In genomic region chr20:53914861-53915458, GRCh38 we compare ENCODE assay signal across 8 cellular contexts.
DNase-seq lines count a peak whose midpoint lies in the region; ATAC-seq and TF ChIP-seq lines count a peak whose summit lies in the region.

No MANE protein-coding gene starts in this region.

- WGBS in ectodermal cell, 2 experiments = 24 to 37% methylated on average over 7 to 8 of the region's 8 CpGs

- CTCF ChIA-PET in CD4-positive, alpha-beta T cell (lab: Charles Lee) = interaction anchor here (0.6 to 2.5 kb wide), 30 partner anchors 10 to 338 kb away, joined by 3 to 15 read pairs (median 4); no protein-coding TSS in a partner anchor
- CTCF ChIA-PET in naive thymus-derived CD4-positive, alpha-beta T cell (lab: Charles Lee) = interaction anchor here (0.6 to 4.8 kb wide), 26 partner anchors 13 to 886 kb away, joined by 3 to 54 read pairs (median 6); no protein-coding TSS in a partner anchor

- POLR2A ChIA-PET in CD4-positive, alpha-beta T cell (lab: Charles Lee) = interaction anchor here (0.7 to 3.7 kb wide), 16 partner anchors 15 to 335 kb away, joined by 3 to 24 read pairs (median 7); partner anchors contain the start of gene ZNF217
- POLR2A ChIA-PET in naive thymus-derived CD4-positive, alpha-beta T cell (lab: Charles Lee) = interaction anchor here (0.7 to 2.9 kb wide), 10 partner anchors 11 to 335 kb away, joined by 3 to 23 read pairs (median 6); no protein-coding TSS in a partner anchor

- peak overlapping the region; percentile 54 for H3K27ac ChIP-seq in CD4-positive, alpha-beta T cell (ENCODE audit: low read depth, low read length)
- H3K27ac ChIP-seq in ectodermal cell (ENCODE audit: insufficient read depth, low read depth, low read length, poor library complexity, severe bottlenecking) = no peak overlapping the region
- H3K27ac ChIP-seq in naive thymus-derived CD4-positive, alpha-beta T cell (ENCODE audit: low read depth, low read length) = peak overlapping the region; percentile 70

- H3K4me1 ChIP-seq in ectodermal cell (ENCODE audit: control insufficient read depth, insufficient read depth, low read length) = peaks cover 19% of the 10 kb centered on the region
- peaks cover 5 to 7% of the 10 kb centered on the region in 2 donors for H3K4me1 ChIP-seq in naive thymus-derived CD4-positive, alpha-beta T cell (ENCODE audit: control insufficient read depth in 2 of 2, insufficient read depth in 2 of 2, low read length in 2 of 2)

- DNase-seq in CD4-positive, alpha-beta T cell = no peak
- DNase-seq in NB4 (ENCODE audit: low read depth) (peak; percentile 59), CD1c-positive myeloid dendritic cell (ENCODE audit: extremely low spot score) (no peak), AG08396 (ENCODE audit: low spot score) (no peak), T-helper 9 cell (no peak)
- no peak for DNase-seq in naive thymus-derived CD4-positive, alpha-beta T cell

- no peaks in the 10 kb centered on the region for H3K27me3 Mint-ChIP-seq in CD4-positive, alpha-beta T cell
- no peaks in the 10 kb centered on the region for H3K27me3 Mint-ChIP-seq in naive thymus-derived CD4-positive, alpha-beta T cell

- no peaks in the 10 kb centered on the region for H3K36me3 Mint-ChIP-seq in CD4-positive, alpha-beta T cell (ENCODE audit: low read depth)
- H3K36me3 Mint-ChIP-seq in naive thymus-derived CD4-positive, alpha-beta T cell = peaks cover 0 to 5% (median 0%) of the 10 kb centered on the region in 5 donors

- no peaks in the 10 kb centered on the region for H3K27me3 ChIP-seq in CD4-positive, alpha-beta T cell (ENCODE audit: control insufficient read depth, insufficient read depth, low read length)
- H3K27me3 ChIP-seq in ectodermal cell (ENCODE audit: control insufficient read depth, insufficient read depth, low read length, poor library complexity, severe bottlenecking) = no peaks in the 10 kb centered on the region
- no peaks in the 10 kb centered on the region for H3K27me3 ChIP-seq in naive thymus-derived CD4-positive, alpha-beta T cell (ENCODE audit: control insufficient read depth in 2 of 2, insufficient read depth in 2 of 2, low read length in 2 of 2)

- peak overlapping the region; percentile 66 for H3K4me3 ChIP-seq in NB4 (ENCODE audit: low read depth, low read length)
- H3K4me3 ChIP-seq in ectodermal cell (ENCODE audit: insufficient read depth, low read depth, low read length) = peak overlapping the region; percentile 41
- peak overlapping the region; percentile 79 for H3K4me3 ChIP-seq in naive thymus-derived CD4-positive, alpha-beta T cell (ENCODE audit: low read length)

- intact Hi-C loops in CD4-positive, alpha-beta T cell (cut with DNase I, micrococcal nuclease) = loop anchor here (1.0 to 10.0 kb wide), 9 partner anchors 44 to 337 kb away; no protein-coding TSS in a partner anchor
- intact Hi-C loops in naive thymus-derived CD4-positive, alpha-beta T cell (cut with micrococcal nuclease) = loop anchor here (1.0 to 5.0 kb wide), 15 partner anchors 16 to 337 kb away; no protein-coding TSS in a partner anchor

- no peaks in the 10 kb centered on the region for H3K9me3 Mint-ChIP-seq in CD4-positive, alpha-beta T cell
- H3K9me3 Mint-ChIP-seq in naive thymus-derived CD4-positive, alpha-beta T cell = peaks cover 0 to 1% (median 0%) of the 10 kb centered on the region in 11 donors

- peaks cover 21% of the 10 kb centered on the region for H3K4me1 Mint-ChIP-seq in CD4-positive, alpha-beta T cell (ENCODE audit: low read depth)
- H3K4me1 Mint-ChIP-seq in naive thymus-derived CD4-positive, alpha-beta T cell = peaks cover 15 to 37% (median 23%) of the 10 kb centered on the region in 7 donors

- no peaks in the 10 kb centered on the region for H3K36me3 ChIP-seq in ectodermal cell (ENCODE audit: control insufficient read depth, insufficient read depth, low read length)
- no peaks in the 10 kb centered on the region for H3K36me3 ChIP-seq in naive thymus-derived CD4-positive, alpha-beta T cell (ENCODE audit: control insufficient read depth in 2 of 3, insufficient read depth in 3 of 3, low read length in 3 of 3)

- no peaks in the 10 kb centered on the region for H3K9me3 ChIP-seq in CD4-positive, alpha-beta T cell (ENCODE audit: control insufficient read depth, low read length)
- no peaks in the 10 kb centered on the region for H3K9me3 ChIP-seq in ectodermal cell (ENCODE audit: control insufficient read depth, low read length)
- no peaks in the 10 kb centered on the region for H3K9me3 ChIP-seq in naive thymus-derived CD4-positive, alpha-beta T cell (ENCODE audit: control insufficient read depth in 2 of 3, low read length in 3 of 3)

- TF ChIP-seq CTCF in CD4-positive, alpha-beta T cell (IDR thresholded peaks at IDR 0.05) = no peak
- no peak for TF ChIP-seq CTCF in NB4 (IDR thresholded peaks at IDR 0.05; ENCODE audit: low read depth, low read length)

- H3K4me3 Mint-ChIP-seq in CD4-positive, alpha-beta T cell = peak overlapping the region; percentile 88
- H3K4me3 Mint-ChIP-seq in naive thymus-derived CD4-positive, alpha-beta T cell = peak overlapping the region; percentile 88 to 97 (median 94)

- H3K27ac Mint-ChIP-seq in CD4-positive, alpha-beta T cell = peak overlapping the region; percentile 61
- H3K27ac Mint-ChIP-seq in naive thymus-derived CD4-positive, alpha-beta T cell = peak overlapping the region; percentile 76 to 95 (median 90)

- TF ChIP-seq POLR2A in NB4 (IDR thresholded peaks at IDR 0.05; ENCODE audit: extremely low read depth, insufficient read length) = no peak

- no peak for ATAC-seq in CD4-positive, alpha-beta T cell (ENCODE audit: poor library complexity)
- ATAC-seq in naive thymus-derived CD4-positive, alpha-beta T cell = no peak
- no peak for ATAC-seq in GM19452 (IDR thresholded peaks at IDR 0.05; ENCODE audit: unreplicated experiment)
